In genomic region chrX:119790977-119791436, GRCh38 we compare ENCODE assay signal across 8 cellular contexts. TPM values are rescaled to one million over a fixed set of nuclear protein-coding genes. Genes with fewer than 3 reads are reported as not detected.
A peak's percentile ranks its signal among the peaks of the same experiment; 100 is the strongest.
DNase-seq lines count a peak whose midpoint lies in the region; ATAC-seq and TF ChIP-seq lines count a peak whose summit lies in the region.

No MANE protein-coding gene starts in this region.

- POLR2A ChIA-PET in Panc1 (lab: Charles Lee), result interaction anchor here (0.5 to 1.6 kb wide), 7 partner anchors 15 to 408 kb away, joined by 3 to 7 read pairs (median 4); no protein-coding TSS in a partner anchor

- in situ Hi-C loops in Panc1 (cut with HindIII; ENCODE audit: low pct_unique_long_range_greater_than_20kb, low sequenced_read_pairs), result no loop called here

- TF ChIP-seq CTCF in Panc1 (IDR thresholded peaks at IDR 0.05) (no peak; the same call in 1 of the 2 replicates), right atrium auricular region (IDR thresholded peaks at IDR 0.05) (no peak)

- peaks cover 31% of the 10 kb centered on the region for H3K4me1 Mint-ChIP-seq in activated naive CD8-positive, alpha-beta T cell treated with anti-CD3 and anti-CD28 coated beads, Interleukin-2, amount 50 U/mL, for 24 hours

- H3K9me3 ChIP-seq in Panc1 (ENCODE audit: control insufficient read depth, insufficient read depth, low read depth, low read length), result no peaks in the 10 kb centered on the region
- H3K9me3 ChIP-seq in right atrium auricular region, result no peaks in the 10 kb centered on the region

- H3K4me3 Mint-ChIP-seq in activated naive CD8-positive, alpha-beta T cell treated with anti-CD3 and anti-CD28 coated beads, Interleukin-2, amount 50 U/mL, for 24 hours, result peak overlapping the region; percentile 91

- no TSS peak for BruUV-seq in Panc1 (replicated peaks; lab: Mats Ljungman, UMichigan)

- peaks cover 52% of the 10 kb centered on the region for H3K36me3 Mint-ChIP-seq in activated naive CD8-positive, alpha-beta T cell treated with anti-CD3 and anti-CD28 coated beads, Interleukin-2, amount 50 U/mL, for 24 hours (ENCODE audit: low read depth)

- no peaks in the 10 kb centered on the region for H3K27me3 ChIP-seq in Panc1 (ENCODE audit: control insufficient read depth, insufficient read depth, low read length)
- no peaks in the 10 kb centered on the region for H3K27me3 ChIP-seq in right atrium auricular region

- CTCF ChIA-PET in Panc1 (lab: Charles Lee), result interaction anchor here (0.5 to 1.0 kb wide), 4 partner anchors 38 to 130 kb away, joined by 3 to 4 read pairs (median 4); partner anchors contain the start of gene UPF3B

- H3K9me3 Mint-ChIP-seq in activated naive CD8-positive, alpha-beta T cell treated with anti-CD3 and anti-CD28 coated beads, Interleukin-2, amount 50 U/mL, for 24 hours, result no peaks in the 10 kb centered on the region

- H3K27ac ChIP-seq in Panc1 (ENCODE audit: low read length) (peak overlapping the region; percentile 89), right atrium auricular region (peak overlapping the region; percentile 93 to 95)

- H3K4me1 ChIP-seq in Panc1 (ENCODE audit: control insufficient read depth, insufficient read depth, low read length), result peaks cover 16% of the 10 kb centered on the region
- peaks cover 0 to 15% of the 10 kb centered on the region in 2 donors for H3K4me1 ChIP-seq in right atrium auricular region

- peak; percentile 3 for ATAC-seq in HG02973 (IDR thresholded peaks at IDR 0.05; ENCODE audit: unreplicated experiment)
- peak; percentile 61 for ATAC-seq in Panc1
- peak; percentile 2 for ATAC-seq in activated naive CD8-positive, alpha-beta T cell treated with anti-CD3 and anti-CD28 coated beads, Interleukin-2, amount 50 U/mL, for 24 hours

- DNase-seq in NOMO-1 treated with DMSO at 0.1 percent for 48 hours (lab: John Stamatoyannopoulos, UW; ENCODE audit: unreplicated experiment) (peak; percentile 38), NOMO-1 treated with dmso at 0.1 percent for 144 hours (lab: John Stamatoyannopoulos, UW; ENCODE audit: unreplicated experiment) (no peak), Panc1 (ENCODE audit: low read depth, low spot score) (no peak), right atrium auricular region (ENCODE audit: low spot score) (no peak), skeletal muscle cell (ENCODE audit: low read depth) (no peak), GOT3 (lab: John Stamatoyannopoulos, UW) (no peak)
- peak; percentile 29 for DNase-seq in activated naive CD8-positive, alpha-beta T cell treated with anti-CD3 and anti-CD28 coated beads, Interleukin-2, amount 50 U/mL, for 24 hours

- peaks cover 9% of the 10 kb centered on the region; the same call in 1 of the 2 replicates for H3K36me3 ChIP-seq in Panc1 (ENCODE audit: control insufficient read depth, insufficient read depth, low read length)
- peaks cover 21% of the 10 kb centered on the region for H3K36me3 ChIP-seq in right atrium auricular region

- H3K27me3 Mint-ChIP-seq in activated naive CD8-positive, alpha-beta T cell treated with anti-CD3 and anti-CD28 coated beads, Interleukin-2, amount 50 U/mL, for 24 hours, result no peaks in the 10 kb centered on the region

- intact Hi-C loops in Panc1 (cut with micrococcal nuclease; ENCODE audit: unreplicated experiment), result loop anchor here (5.0 kb wide), 1 partner anchor 81 kb away; the partner anchor contains the start of genes NDUFA1 and RNF113A

- H3K27ac Mint-ChIP-seq in activated naive CD8-positive, alpha-beta T cell treated with anti-CD3 and anti-CD28 coated beads, Interleukin-2, amount 50 U/mL, for 24 hours, result peak overlapping the region; percentile 94

- H3K4me3 ChIP-seq in Panc1 (ENCODE audit: low read depth in 2 of 2, low read length in 2 of 2) (peak overlapping the region; percentile 89 to 97), right atrium auricular region (peak overlapping the region; percentile 60 to 67), skeletal muscle cell (ENCODE audit: low read depth, low read length) (peak overlapping the region; percentile 80)

RNA-seq across cellular contexts. Expression of gene RPL39, which starts 0.4 kb away (rescaled TPM):
- total RNA-seq in Panc1 (2021; ENCODE audit: unreplicated experiment) (1,882 TPM), right atrium auricular region (1,000 to 10,000 TPM; 1,432 to 3,550 TPM)
- 1,687 TPM for polyA plus RNA-seq in Panc1 (2012; ENCODE audit: insufficient read length)

RNA-seq across cellular contexts. Expression of gene SOWAHD, which starts 32.6 kb away (rescaled TPM):
- total RNA-seq in Panc1 (2021; ENCODE audit: unreplicated experiment) (1.1 TPM), right atrium auricular region (not detected)
- 0.75 TPM for polyA plus RNA-seq in Panc1 (2012; ENCODE audit: insufficient read length)

Comparison
In these comparisons a context has a peak if more than half of its experiments do, and no peak if none do; other contexts are left out.
1. DNase-seq: peak in NOMO-1 treated with DMSO at 0.1 percent for 48 hours (single experiment) and activated naive CD8-positive, alpha-beta T cell treated with anti-CD3 and anti-CD28 coated beads, Interleukin-2, amount 50 U/mL, for 24 hours (single experiment); none in NOMO-1 treated with dmso at 0.1 percent for 144 hours (single experiment), Panc1 (single experiment), right atrium auricular region (single experiment), skeletal muscle cell (single experiment) and GOT3 (single experiment).
2. ATAC-seq: peak in every context shown above with its lines; median percentile 61 in Panc1; 3 in HG02973; 2 in activated naive CD8-positive, alpha-beta T cell treated with anti-CD3 and anti-CD28 coated beads, Interleukin-2, amount 50 U/mL, for 24 hours.
3. Peak in every context shown above with its lines, with median percentiles within 50 percentile points of each other: H3K4me3 ChIP-seq.